Comparison of ENCODE assay signal across 1 cellular context in the genomic region with DNA sequence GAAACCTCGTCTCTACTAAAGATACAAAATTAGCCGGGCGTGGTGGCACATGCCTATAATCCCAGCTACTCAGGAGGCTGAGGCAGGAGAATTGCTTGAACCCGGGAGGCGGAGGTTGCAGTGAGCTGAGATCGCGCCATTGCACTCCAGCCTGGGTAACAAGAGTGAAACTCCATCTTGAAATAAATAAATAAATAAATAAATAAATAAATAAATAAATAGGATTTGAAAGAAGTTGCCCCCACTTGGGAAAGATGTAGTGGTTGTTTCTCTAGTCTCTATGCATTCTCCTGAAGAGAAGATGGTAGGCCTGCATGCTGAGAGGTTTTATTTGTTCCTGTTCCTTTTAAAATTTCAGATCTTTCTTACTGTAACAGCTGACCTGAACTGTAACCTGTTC. TPM values are rescaled to one million over a fixed set of nuclear protein-coding genes. Genes with fewer than 3 reads are reported as not detected.
"Had no signal": no experiment of that assay in that cellular context is flagged by ENCODE, and none has a peak within 500 bp of the region (broad histone marks: within the 10 kb centered on the region; RNA-seq: fewer than 3 reads in every experiment).

No MANE protein-coding gene starts in this region.

RNA-seq across cellular contexts. Expression of a gene that starts 9.3 kb away (rescaled TPM):
- total RNA-seq: RPMI7951 had no signal
